In the genomic region with DNA sequence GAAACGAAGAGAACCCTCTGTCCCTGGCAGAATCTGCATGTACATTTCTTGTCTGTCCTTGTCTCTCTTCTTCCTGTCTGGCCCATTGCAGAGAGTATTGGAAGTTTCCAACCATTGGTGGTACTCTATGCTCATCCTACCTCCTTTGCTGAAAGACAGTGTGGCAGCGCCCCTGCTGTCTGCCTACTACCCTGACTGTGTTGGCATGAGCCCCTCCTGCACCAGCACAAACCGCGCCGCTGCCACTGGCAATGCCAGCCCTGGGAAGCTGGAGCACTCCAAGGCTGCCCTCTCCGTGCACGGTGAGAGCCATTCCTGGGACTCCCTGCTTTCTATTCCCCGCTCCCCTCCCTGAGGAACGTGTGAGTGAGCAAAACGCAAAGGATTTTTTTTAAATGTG, we compare ENCODE assay signal across 24 cellular contexts.
"Had no signal": no experiment of that assay in that cellular context is flagged by ENCODE, and none has a peak within 500 bp of the region (broad histone marks: within the 10 kb centered on the region; RNA-seq: fewer than 3 reads in every experiment).

No MANE protein-coding gene starts in this region.

- H3K4me1 ChIP-seq: foreskin keratinocyte had no signal

- H3K27me3 Mint-ChIP-seq: naive B cell; stimulated activated naive B cell treated with anti-CD40 and anti-IgM and Interleukin-4, amounts not matched to agents 10 μg/mL and 1 μg/mL and 100 μg/mL, for 72 hours; stimulated activated naive CD8-positive, alpha-beta T cell treated with anti-CD3 and anti-CD28 coated beads, Interleukin-15, amount 100 ng/mL, for 72 hours; type B pancreatic cell had no signal

- H3K27ac ChIP-seq: coronary artery, foreskin keratinocyte, left ventricle myocardium inferior, thoracic aorta had no signal

- H3K9me3 ChIP-seq: left ventricle myocardium inferior, neutrophil, spleen, thoracic aorta had no signal

- H3K4me3 Mint-ChIP-seq: endodermal cell; immature natural killer cell; naive B cell; nephron progenitor cell; stimulated activated naive B cell treated with anti-CD40 and anti-IgM and Interleukin-4, amounts not matched to agents 10 μg/mL and 1 μg/mL and 100 μg/mL, for 72 hours; stimulated activated naive CD8-positive, alpha-beta T cell treated with anti-CD3 and anti-CD28 coated beads, Interleukin-15, amount 100 ng/mL, for 72 hours; type B pancreatic cell had no signal

- H3K36me3 ChIP-seq: thoracic aorta had no signal

- ATAC-seq: foreskin keratinocyte; left cardiac atrium; sciatic nerve; stimulated activated naive CD8-positive, alpha-beta T cell treated with anti-CD3 and anti-CD28 coated beads, Interleukin-15, amount 100 ng/mL, for 72 hours had no signal

- H3K4me3 ChIP-seq: coronary artery, left ventricle myocardium inferior, lung, spleen, thoracic aorta had no signal

- H3K4me1 Mint-ChIP-seq: immature natural killer cell had no signal

- H3K27me3 ChIP-seq: foreskin keratinocyte, neutrophil, spleen had no signal

- H3K9me3 Mint-ChIP-seq: endodermal cell; immature natural killer cell; naive B cell; nephron progenitor cell; stimulated activated naive B cell treated with anti-CD40 and anti-IgM and Interleukin-4, amounts not matched to agents 10 μg/mL and 1 μg/mL and 100 μg/mL, for 72 hours; stimulated activated naive CD8-positive, alpha-beta T cell treated with anti-CD3 and anti-CD28 coated beads, Interleukin-15, amount 100 ng/mL, for 72 hours; type B pancreatic cell had no signal

- DNase-seq: effector CD4-positive, alpha-beta T cell; endodermal cell; erythroblast; foreskin keratinocyte; immature natural killer cell; kidney; left cardiac atrium; left ventricle myocardium inferior; mesendoderm; naive B cell; nephron progenitor cell; posterior cingulate gyrus; spleen; stimulated activated CD4-positive, alpha-beta T cell treated with anti-CD3 and anti-CD28 coated beads, Interleukin-15, amount 100 ng/mL, for 24 hours; stimulated activated CD4-positive, alpha-beta T cell treated with anti-CD3 and anti-CD28 coated beads, Interleukin-1b, Interleukin-23, amount 100 ng/mL, for 48 hours; stimulated activated CD4-positive, alpha-beta T cell treated with anti-CD3 and anti-CD28 coated beads, Interleukin-4, amount 100 ng/mL, for 24 hours; stimulated activated naive B cell treated with anti-CD40 and anti-IgM and Interleukin-4, amounts not matched to agents 10 μg/mL and 1 μg/mL and 100 μg/mL, for 72 hours; stimulated activated naive CD8-positive, alpha-beta T cell treated with anti-CD3 and anti-CD28 coated beads, Interleukin-15, amount 100 ng/mL, for 72 hours had no signal

- H3K27ac Mint-ChIP-seq: endodermal cell; immature natural killer cell; nephron progenitor cell; stimulated activated naive B cell treated with anti-CD40 and anti-IgM and Interleukin-4, amounts not matched to agents 10 μg/mL and 1 μg/mL and 100 μg/mL, for 72 hours; stimulated activated naive CD8-positive, alpha-beta T cell treated with anti-CD3 and anti-CD28 coated beads, Interleukin-15, amount 100 ng/mL, for 72 hours; type B pancreatic cell had no signal
